ENCODE assay signal across 8 cellular contexts in genomic region chr3:120348981-120349818, GRCh38.
A peak's percentile ranks its signal among the peaks of the same experiment; 100 is the strongest.
DNase-seq lines count a peak whose midpoint lies in the region; ATAC-seq, FAIRE-seq and TF ChIP-seq lines count a peak whose summit lies in the region.

LRRC58 (minus strand) TSS chr3:120349354; CDS start chr3:120349243, 111 bp downstream.

- peak; percentile 74 for DNase-seq in GM19239 (ENCODE audit: insufficient read length, low spot score)
- DNase-seq in NCI-H510A (lab: John Stamatoyannopoulos, UW) = peak; percentile 82
- peak; percentile 76 for DNase-seq in activated CD4-positive, alpha-beta T cell treated with anti-CD3 and anti-CD28 coated beads for 24 hours (ENCODE audit: low read depth in 2 of 2)
- peak; percentile 95 for DNase-seq in choroid plexus epithelial cell (ENCODE audit: low read depth)
- DNase-seq in kidney tubule cell (ENCODE audit: low spot score) = peak; percentile 92
- peak; percentile 65 to 83 (median 78) for DNase-seq in stimulated activated CD4-positive, alpha-beta T cell treated with anti-CD3 and anti-CD28 coated beads, Interleukin-1b, Interleukin-23, amount 100 ng/mL, for 24 hours (ENCODE audit: low read depth in 4 of 4, low spot score in 1 of 4)

- H3K4me1 ChIP-seq in BLaER1 = peaks cover 43% of the 10 kb centered on the region

- H3K36me3 ChIP-seq in BLaER1 = peaks cover 22% of the 10 kb centered on the region; the same call in 1 of the 2 replicates

- H3K27ac ChIP-seq in BLaER1 = peak within 1 kb of the TSS; percentile 93

- peak; percentile 74 for FAIRE-seq in GM19239 (lab: Jason Lieb, UNC)

- ATAC-seq in HG03442 (IDR thresholded peaks at IDR 0.05; ENCODE audit: unreplicated experiment) = peak; percentile 82

- peak; percentile 13 for TF ChIP-seq CTCF in choroid plexus epithelial cell (conservative IDR thresholded peaks at IDR 0.05; ENCODE audit: low read depth, low read length)

- peaks cover 46% of the 10 kb centered on the region for H4K20me1 ChIP-seq in BLaER1

- H3K9me3 ChIP-seq in BLaER1 = 0 out of 2 replicates have a peak, but pooled peaks cover under 1% of the 10 kb centered on the region

- H3K4me2 ChIP-seq in BLaER1 = peak within 1 kb of the TSS; percentile 96

- no peaks in the 10 kb centered on the region for H3K27me3 ChIP-seq in BLaER1

- peak within 1 kb of the TSS; percentile 93 for H3K4me3 ChIP-seq in BLaER1
- peak within 1 kb of the TSS; percentile 83 for H3K4me3 ChIP-seq in choroid plexus epithelial cell (ENCODE audit: low read depth, low read length)

- H3K9ac ChIP-seq in BLaER1 = peak within 1 kb of the TSS; percentile 88

Comparison
In these comparisons a context has a peak if more than half of its experiments do, and no peak if none do; other contexts are left out.
1. Peak in every context shown above with its lines: DNase-seq, ATAC-seq, H3K4me3 ChIP-seq and H3K27ac ChIP-seq.